ENCODE assay signal across 8 cellular contexts in the genomic region with DNA sequence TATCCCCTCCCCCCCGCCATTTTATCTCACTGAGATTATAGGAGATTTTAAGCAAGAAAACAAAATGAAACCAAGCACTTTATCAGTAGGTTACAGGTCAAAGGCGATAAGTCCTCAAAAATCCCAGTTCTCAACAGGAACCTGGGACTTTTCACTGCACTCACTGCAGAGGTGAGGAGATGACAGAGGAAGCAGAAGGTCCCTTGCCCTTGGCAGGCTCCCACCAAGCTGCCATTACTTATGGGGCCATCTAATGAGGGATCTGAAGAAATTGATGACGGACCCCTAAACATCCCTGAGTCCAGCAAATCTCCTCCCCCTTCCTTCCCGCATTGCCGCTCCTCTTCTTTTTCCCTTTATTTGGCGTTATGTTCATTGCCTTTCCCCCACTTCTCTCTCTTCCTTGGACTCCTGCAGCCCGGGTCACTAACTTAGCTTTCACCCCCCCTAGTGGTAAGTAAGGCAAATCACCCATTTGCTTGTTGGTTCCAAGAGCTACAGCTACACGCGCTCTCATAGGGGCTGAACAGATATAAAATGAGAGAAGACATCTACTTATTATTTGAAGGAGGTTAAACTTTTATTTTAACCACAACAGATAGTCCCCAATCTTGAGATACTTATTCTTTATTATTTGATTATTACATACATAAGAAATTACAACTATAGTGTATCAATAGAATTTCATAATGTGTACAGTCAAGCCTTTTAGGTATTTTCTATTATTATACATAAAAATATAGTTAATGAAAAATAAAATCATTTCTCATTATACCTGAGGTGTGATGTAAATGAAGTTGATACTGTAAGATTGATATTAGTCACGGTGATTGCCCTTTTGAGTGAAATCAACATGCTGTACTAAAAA.
A peak's percentile ranks its signal among the peaks of the same experiment; 100 is the strongest.
DNase-seq lines count a peak whose midpoint lies in the region; ATAC-seq and TF ChIP-seq lines count a peak whose summit lies in the region.

No MANE protein-coding gene starts in this region.

- peak; percentile 54 for TF ChIP-seq CTCF in parathyroid adenoma (IDR thresholded peaks at IDR 0.05)

- H3K9ac ChIP-seq in parathyroid adenoma: no peak overlapping the region

- no peak overlapping the region for H2AFZ ChIP-seq in parathyroid adenoma

- peak; percentile 97 for ATAC-seq in GM19372 (IDR thresholded peaks at IDR 0.05; ENCODE audit: low read depth, unreplicated experiment)
- peak; percentile 94 for ATAC-seq in HG03196 (IDR thresholded peaks at IDR 0.05; ENCODE audit: unreplicated experiment)

- DNase-seq in DMS79 treated with DMSO at 0.1 percent for 48 hours (lab: John Stamatoyannopoulos, UW) (peak; percentile 79), NCI-H2196 treated with DMSO at 0.1 percent for 48 hours (lab: John Stamatoyannopoulos, UW; ENCODE audit: unreplicated experiment) (peak; percentile 8), germinal center (ENCODE audit: low spot score) (peak; percentile 51), NK-92 (lab: John Stamatoyannopoulos, UW; ENCODE audit: unreplicated experiment) (no peak)
- peak; percentile 8 to 15 for DNase-seq in activated CD4-positive, alpha-beta T cell treated with anti-CD3 and anti-CD28 coated beads for 4 hours

- H3K9me3 ChIP-seq in parathyroid adenoma (ENCODE audit: control insufficient read depth, low read length): no peaks in the 10 kb centered on the region

- H3K36me3 ChIP-seq in parathyroid adenoma (ENCODE audit: control insufficient read depth, insufficient read depth, low read length): no peaks in the 10 kb centered on the region

- H3K4me2 ChIP-seq in parathyroid adenoma (ENCODE audit: low read length): peak overlapping the region; percentile 23

- no peaks in the 10 kb centered on the region for H3K27me3 ChIP-seq in parathyroid adenoma (ENCODE audit: control insufficient read depth, insufficient read depth, low read length)

- no peak overlapping the region for H3K27ac ChIP-seq in parathyroid adenoma

- no peaks in the 10 kb centered on the region for H3K79me2 ChIP-seq in parathyroid adenoma

- no peaks in the 10 kb centered on the region for H3K4me1 ChIP-seq in parathyroid adenoma

- no peak overlapping the region for H3K4me3 ChIP-seq in parathyroid adenoma (ENCODE audit: low read depth, low read length)
